Comparison of ENCODE assay signal across 8 cellular contexts in genomic region chrX:68732906-68733493, GRCh38.
DNase-seq lines count a peak whose midpoint lies in the region; ATAC-seq and TF ChIP-seq lines count a peak whose summit lies in the region.

No MANE protein-coding gene starts in this region.

- H3K4me2 ChIP-seq in HCT116 (ENCODE audit: low read length) = no peak overlapping the region

- RAD21 ChIA-PET in HCT116 (lab: Charles Lee; ENCODE audit: low non-redundant PET in 1 of 2, low total read pairs in 2 of 2, uncharacterized antibody in 2 of 2, unreplicated experiment in 2 of 2) = interaction anchor here (0.6 to 1.9 kb wide), 4 partner anchors 75 to 95 kb away, joined by 3 to 11 read pairs (median 3); no protein-coding TSS in a partner anchor

- POLR2A ChIA-PET in HCT116 (lab: Charles Lee) = no interaction called here
- POLR2A ChIA-PET in naive thymus-derived CD4-positive, alpha-beta T cell (lab: Charles Lee) = no interaction called here

- no peaks in the 10 kb centered on the region for H3K9me3 ChIP-seq in HCT116 (ENCODE audit: control insufficient read depth in 1 of 2, insufficient read depth in 1 of 2, low read depth in 1 of 2, low read length in 2 of 2)
- H3K9me3 ChIP-seq in naive thymus-derived CD4-positive, alpha-beta T cell (ENCODE audit: control insufficient read depth in 2 of 3, low read length in 3 of 3) = no peaks in the 10 kb centered on the region

- CTCF ChIA-PET in HCT116 (lab: Charles Lee) = interaction anchor here (0.8 to 2.4 kb wide), 7 partner anchors 23 to 654 kb away, joined by 3 to 43 read pairs (median 4); no protein-coding TSS in a partner anchor
- CTCF ChIA-PET in naive thymus-derived CD4-positive, alpha-beta T cell (lab: Charles Lee) = interaction anchor here (1.0 kb wide), 1 partner anchor 99 kb away, joined by 3 read pairs; no protein-coding TSS in a partner anchor

- no peaks in the 10 kb centered on the region for H3K27me3 ChIP-seq in HCT116 (ENCODE audit: insufficient read depth, low read length)
- H3K27me3 ChIP-seq in naive thymus-derived CD4-positive, alpha-beta T cell (ENCODE audit: control insufficient read depth in 2 of 2, insufficient read depth in 2 of 2, low read length in 2 of 2) = no peaks in the 10 kb centered on the region

- no TSS peak for BruUV-seq in HCT116 (replicated peaks; lab: Mats Ljungman, UMichigan)

- ATAC-seq in HCT116 (peak; percentile 96), HG03045 (IDR thresholded peaks at IDR 0.05; ENCODE audit: unreplicated experiment) (no peak)
- peak; percentile 78 for ATAC-seq in naive thymus-derived CD4-positive, alpha-beta T cell

- TF ChIP-seq CTCF in GM12864 (IDR thresholded peaks at IDR 0.05; ENCODE audit: low read depth, low read length, missing control alignments) = peak; percentile 83
- peak; percentile 64 to 80 (median 73) for TF ChIP-seq CTCF in HCT116 (IDR thresholded peaks at IDR 0.05 in 2 of 3, conservative IDR thresholded peaks at IDR 0.05 in 1 of 3; ENCODE audit: borderline replicate concordance in 1 of 3, insufficient read depth in 1 of 3, low read depth in 2 of 3, low read length in 2 of 3)

- no peak overlapping the region for H3K27ac Mint-ChIP-seq in naive thymus-derived CD4-positive, alpha-beta T cell

- H3K4me3 ChIP-seq in GM12864 (ENCODE audit: low read depth, low read length) (no peak overlapping the region), HCT116 (replicated peaks in 1 of 2; ENCODE audit: low read depth in 1 of 2, low read length in 2 of 2) (no peak overlapping the region)
- no peak overlapping the region for H3K4me3 ChIP-seq in naive thymus-derived CD4-positive, alpha-beta T cell (ENCODE audit: low read length)

- no peaks in the 10 kb centered on the region for H4K20me1 ChIP-seq in HCT116 (ENCODE audit: insufficient read depth)

- H3K4me1 ChIP-seq in HCT116 (ENCODE audit: control insufficient read depth in 1 of 2, insufficient read depth in 2 of 2, low read length in 2 of 2) = no peaks in the 10 kb centered on the region
- no peaks in the 10 kb centered on the region for H3K4me1 ChIP-seq in naive thymus-derived CD4-positive, alpha-beta T cell (ENCODE audit: control insufficient read depth in 2 of 2, insufficient read depth in 2 of 2, low read length in 2 of 2)

- H3K36me3 ChIP-seq in HCT116 (ENCODE audit: control insufficient read depth in 1 of 2, insufficient read depth in 2 of 2, low read length in 2 of 2) = no peaks in the 10 kb centered on the region
- H3K36me3 ChIP-seq in naive thymus-derived CD4-positive, alpha-beta T cell (ENCODE audit: control insufficient read depth in 2 of 3, insufficient read depth in 3 of 3, low read length in 3 of 3) = no peaks in the 10 kb centered on the region

- no peak overlapping the region for H3K9ac ChIP-seq in HCT116 (ENCODE audit: low read length)

- H3K36me3 Mint-ChIP-seq in naive thymus-derived CD4-positive, alpha-beta T cell = no peaks in the 10 kb centered on the region

- H3K9me3 Mint-ChIP-seq in naive thymus-derived CD4-positive, alpha-beta T cell = no peaks in the 10 kb centered on the region

- H3K9me2 ChIP-seq in HCT116 (ENCODE audit: insufficient read depth) = no peaks in the 10 kb centered on the region

- no peaks in the 10 kb centered on the region for H3K79me2 ChIP-seq in HCT116 (ENCODE audit: insufficient read depth, low read length)

- H3K4me3 Mint-ChIP-seq in naive thymus-derived CD4-positive, alpha-beta T cell = no peak overlapping the region

- H2AFZ ChIP-seq in HCT116 (ENCODE audit: low read depth, low read length, poor library complexity, severe bottlenecking) = no peak overlapping the region

- peaks cover 0 to 2% (median 0%) of the 10 kb centered on the region in 7 donors for H3K4me1 Mint-ChIP-seq in naive thymus-derived CD4-positive, alpha-beta T cell

- peaks cover 0 to 14% (median 9%) of the 10 kb centered on the region in 5 donors for H3K27me3 Mint-ChIP-seq in naive thymus-derived CD4-positive, alpha-beta T cell

- peak; percentile 82 for TF ChIP-seq RAD21 in HCT116 (IDR thresholded peaks at IDR 0.05; ENCODE audit: low read depth)

- no peak for TF ChIP-seq POLR2A in HCT116 (IDR thresholded peaks at IDR 0.05; ENCODE audit: borderline replicate concordance, extremely low read depth, insufficient read depth, insufficient read length)

- H3K27ac ChIP-seq in HCT116 (ENCODE audit: low read depth, low read length) (no peak overlapping the region), epithelial cell of prostate (no peak overlapping the region)
- H3K27ac ChIP-seq in naive thymus-derived CD4-positive, alpha-beta T cell (ENCODE audit: low read depth, low read length) = no peak overlapping the region

- peak; percentile 3 for DNase-seq in GM12864 (ENCODE audit: low read depth)
- peak; percentile 35 for DNase-seq in HCT116 (ENCODE audit: low read depth, low spot score)
- peak; percentile 15 for DNase-seq in NCI-H226
- peak; percentile 84 for DNase-seq in activated CD8-positive, alpha-beta memory T cell treated with anti-CD3 and anti-CD28 coated beads for 24 hours
- peak; percentile 0 for DNase-seq in epithelial cell of prostate (ENCODE audit: low read depth, low spot score)
- peak; percentile 21 to 69 (median 50) for DNase-seq in naive thymus-derived CD4-positive, alpha-beta T cell
- DNase-seq in stromal cell of bone marrow (ENCODE audit: low read depth) = peak; percentile 20

- intact Hi-C loops in HCT116 (cut with micrococcal nuclease) = loop anchor here (1.0 to 2.0 kb wide), 3 partner anchors 75 to 654 kb away; no protein-coding TSS in a partner anchor
- intact Hi-C loops in naive thymus-derived CD4-positive, alpha-beta T cell (cut with micrococcal nuclease) = loop anchor here (1.0 to 5.0 kb wide), 6 partner anchors 74 to 1364 kb away; partner anchors contain the start of gene EFNB1 (in 1 of the 2)

TF ChIP-seq in HCT116, 20 proteins besides CTCF, POLR2A, EP300 and RAD21:
- TF ChIP-seq CEBPB (IDR thresholded peaks at IDR 0.05; ENCODE audit: low read depth) = no peak
- TF ChIP-seq POLR2AphosphoS5 (IDR thresholded peaks at IDR 0.05; ENCODE audit: low read depth, low read length) = no peak
- TF ChIP-seq ZFX (IDR thresholded peaks at IDR 0.05) = no peak
- TF ChIP-seq EZH2phosphoT487 (IDR thresholded peaks at IDR 0.05; ENCODE audit: borderline replicate concordance) = no peak
- TF ChIP-seq ELF1 (IDR thresholded peaks at IDR 0.05; ENCODE audit: borderline replicate concordance, low read depth) = no peak
- no peak for TF ChIP-seq EGR1 (IDR thresholded peaks at IDR 0.05; ENCODE audit: low read depth)
- TF ChIP-seq SRF (IDR thresholded peaks at IDR 0.05; ENCODE audit: low read depth) = no peak
- TF ChIP-seq SP1 (IDR thresholded peaks at IDR 0.05; ENCODE audit: low read depth) = no peak
- no peak for TF ChIP-seq EZH2 (IDR thresholded peaks at IDR 0.05)
- TF ChIP-seq, protein P1, sequence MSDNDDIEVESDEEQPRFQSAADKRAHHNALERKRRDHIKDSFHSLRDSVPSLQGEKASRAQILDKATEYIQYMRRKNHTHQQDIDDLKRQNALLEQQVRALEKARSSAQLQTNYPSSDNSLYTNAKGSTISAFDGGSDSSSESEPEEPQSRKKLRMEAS (IDR thresholded peaks at IDR 0.05) = no peak
- no peak for TF ChIP-seq SIN3A (IDR thresholded peaks at IDR 0.05; ENCODE audit: low read depth)
- TF ChIP-seq FOSL1 (IDR thresholded peaks at IDR 0.05; ENCODE audit: low read depth) = no peak
- no peak for TF ChIP-seq CBX3 (IDR thresholded peaks at IDR 0.05; ENCODE audit: low read depth)
- no peak for TF ChIP-seq YY1 (IDR thresholded peaks at IDR 0.05; ENCODE audit: extremely low read depth, insufficient replicate concordance, low read depth, low read length)

Comparison
In these comparisons a context has a peak if more than half of its experiments do, and no peak if none do; other contexts are left out.
1. DNase-seq: peak in every context shown above with its lines; median percentile 84 in activated CD8-positive, alpha-beta memory T cell treated with anti-CD3 and anti-CD28 coated beads for 24 hours; 50 in naive thymus-derived CD4-positive, alpha-beta T cell; 35 in HCT116; 20 in stromal cell of bone marrow; 15 in NCI-H226; 3 in GM12864; 0 in epithelial cell of prostate.